15 cellular contexts compared by ENCODE assay signal in genomic region chr3:53887446-53887845, GRCh38. TPM values are rescaled to one million over a fixed set of nuclear protein-coding genes. Genes with fewer than 3 reads are reported as not detected.
"Had no signal": no experiment of that assay in that cellular context is flagged by ENCODE, and none has a peak within 500 bp of the region (broad histone marks: within the 10 kb centered on the region; RNA-seq: fewer than 3 reads in every experiment).

No MANE protein-coding gene starts in this region.

- H3K4me3 ChIP-seq: dorsolateral prefrontal cortex, pancreas, skin epidermis, tibial artery, uterus had no signal

- ATAC-seq: esophagus mucosa, pancreas had no signal

- H3K4me3 Mint-ChIP-seq: activated naive CD4-positive, alpha-beta T cell treated with anti-CD3 and anti-CD28 coated beads, Interleukin-2, amount 10 ng/mL, durations not matched to agents 7 days and 5 days had no signal

- H3K36me3 ChIP-seq: brain microvascular endothelial cell, uterus had no signal

- DNase-seq: activated CD4-positive, alpha-beta T cell treated with anti-CD3 and anti-CD28 coated beads for 48 hours; activated naive CD4-positive, alpha-beta T cell treated with anti-CD3 and anti-CD28 coated beads, Interleukin-2, amount 10 ng/mL, durations not matched to agents 7 days and 5 days; brain microvascular endothelial cell; dorsolateral prefrontal cortex; hippocampal formation; kidney glomerular epithelial cell; mesendoderm; pancreas; stimulated activated CD4-positive, alpha-beta T cell treated with anti-CD3 and anti-CD28 coated beads, Interleukin-4, amount 100 ng/mL, for 4 hours; T1000; tibial artery; uterus had no signal

- H3K27me3 ChIP-seq: brain microvascular endothelial cell, dorsolateral prefrontal cortex, pancreas, tibial artery, uterus had no signal

- H3K9me3 Mint-ChIP-seq: activated naive CD4-positive, alpha-beta T cell treated with anti-CD3 and anti-CD28 coated beads, Interleukin-2, amount 10 ng/mL, durations not matched to agents 7 days and 5 days had no signal

- H3K27ac ChIP-seq: brain microvascular endothelial cell, pancreas, skin epidermis, tibial artery, uterus had no signal

- H3K9me3 ChIP-seq: pancreas, tibial artery, uterus had no signal

RNA-seq across cellular contexts. Expression of gene IL17RB, which starts 41.1 kb away (rescaled TPM):
- total RNA-seq: glomerular endothelial cell had no signal
